8 cellular contexts compared by ENCODE assay signal in the genomic region with DNA sequence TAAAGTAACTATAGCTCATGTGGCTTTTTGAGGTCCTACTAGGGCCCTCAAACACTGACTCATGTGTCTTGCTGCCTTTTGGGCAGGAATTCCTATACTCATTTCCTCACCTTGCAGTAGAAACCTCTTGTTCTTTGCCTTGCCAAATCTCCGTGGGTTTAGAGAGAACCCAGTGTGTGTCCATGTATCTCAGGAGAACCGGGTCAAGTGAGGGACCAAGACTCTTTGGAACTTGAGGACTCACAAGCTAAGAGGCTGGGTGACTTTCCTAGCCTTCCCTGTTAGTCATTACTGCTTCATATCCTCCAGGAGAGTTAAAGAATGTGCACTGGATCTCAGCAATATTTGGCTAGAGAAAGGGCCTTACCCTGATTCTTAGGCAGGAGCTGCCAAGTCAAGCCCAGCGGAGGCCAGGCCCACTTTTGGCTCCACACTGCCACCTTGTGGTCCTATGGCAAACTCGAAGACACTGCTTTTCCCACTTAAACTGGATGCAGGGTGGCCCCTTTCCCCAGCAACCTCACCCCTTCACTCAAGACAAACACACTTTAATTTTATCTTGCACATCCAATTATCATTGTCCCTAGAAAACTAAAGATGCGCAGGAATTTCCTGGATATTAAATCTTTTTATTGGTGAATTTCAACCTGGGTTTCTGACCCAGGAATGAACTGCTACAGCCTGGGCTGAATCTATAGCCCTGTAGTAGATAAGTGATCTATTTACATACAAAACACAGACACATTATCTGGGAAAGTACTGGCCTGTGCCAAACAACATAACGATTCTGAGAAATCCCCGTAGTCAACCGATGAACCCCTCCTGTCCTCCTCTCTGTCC. TPM values are rescaled to one million over a fixed set of nuclear protein-coding genes. Genes with fewer than 3 reads are reported as not detected.
DNase-seq lines count a peak whose midpoint lies in the region; ATAC-seq and TF ChIP-seq lines count a peak whose summit lies in the region.

No MANE protein-coding gene starts in this region.

- ATAC-seq in HG02981 (IDR thresholded peaks at IDR 0.05; ENCODE audit: unreplicated experiment) (peak; percentile 50), left lung (peak; percentile 96), HG03097 (IDR thresholded peaks at IDR 0.05; ENCODE audit: low FRiP score, unreplicated experiment) (no peak)

- H3K4me1 ChIP-seq in left lung: peaks cover 0 to 10% of the 10 kb centered on the region in 2 donors

- TF ChIP-seq CTCF in left lung (IDR thresholded peaks at IDR 0.05): peak; percentile 88 to 95

- no peaks in the 10 kb centered on the region for H3K36me3 ChIP-seq in left lung

- intact Hi-C loops in left lung (cut with DNase I): loop anchor here (10.0 kb wide), 1 partner anchor 122 kb away; no protein-coding TSS in a partner anchor

- H3K27me3 ChIP-seq in left lung: no peaks in the 10 kb centered on the region

- DNase-seq in DMS 273 treated with DMSO at 0.1 percent for 48 hours (lab: John Stamatoyannopoulos, UW): peak; percentile 22
- peak; percentile 55 for DNase-seq in NCI-H345 treated with DMSO at 0.1 percent for 48 hours (lab: John Stamatoyannopoulos, UW; ENCODE audit: unreplicated experiment)
- DNase-seq in activated CD4-positive, CD25-positive, alpha-beta regulatory T cell treated with anti-CD3 and anti-CD28 coated beads, Interleukin-2, amount 50 U/mL, for 72 hours: peak; percentile 79
- peak; percentile 81 for DNase-seq in cerebellar cortex (ENCODE audit: low spot score)
- peak; percentile 83 to 92 for DNase-seq in left lung
- peak; percentile 65 to 76 for DNase-seq in stimulated activated CD4-positive, alpha-beta T cell treated with anti-CD3 and anti-CD28 coated beads, Interleukin-4, amount 100 ng/mL, for 48 hours (ENCODE audit: low read depth in 2 of 2)

- no peaks in the 10 kb centered on the region for H3K9me3 ChIP-seq in left lung

- H3K4me3 ChIP-seq in left lung: no peak overlapping the region

- H3K27ac ChIP-seq in left lung: peak overlapping the region in 1 of 2 donors; percentile 7

RNA-seq across cellular contexts. Expression of a gene that starts 10.6 kb away (rescaled TPM):
- total RNA-seq in left lung: not detected

RNA-seq across cellular contexts. Expression of a gene that starts 53.6 kb away (rescaled TPM):
- 1 to 10 TPM; 1.1 to 2.4 TPM for total RNA-seq in left lung

Comparison
In these comparisons a context has a peak if more than half of its experiments do, and no peak if none do; other contexts are left out.
1. DNase-seq: peak in every context shown above with its lines; median percentile 88 in left lung; 81 in cerebellar cortex; 79 in activated CD4-positive, CD25-positive, alpha-beta regulatory T cell treated with anti-CD3 and anti-CD28 coated beads, Interleukin-2, amount 50 U/mL, for 72 hours; 70 in stimulated activated CD4-positive, alpha-beta T cell treated with anti-CD3 and anti-CD28 coated beads, Interleukin-4, amount 100 ng/mL, for 48 hours; 55 in NCI-H345 treated with DMSO at 0.1 percent for 48 hours; 22 in DMS 273 treated with DMSO at 0.1 percent for 48 hours.